Comparison of ENCODE assay signal across 13 cellular contexts in genomic region chr3:43388909-43389308, GRCh38.
DNase-seq lines count a peak whose midpoint lies in the region; ATAC-seq and TF ChIP-seq lines count a peak whose summit lies in the region.
"Had no signal": no experiment of that assay in that cellular context is flagged by ENCODE, and none has a peak within 500 bp of the region (broad histone marks: within the 10 kb centered on the region; RNA-seq: fewer than 3 reads in every experiment).

No MANE protein-coding gene starts in this region.

- DNase-seq in DMS 273 (lab: John Stamatoyannopoulos, UW; ENCODE audit: unreplicated experiment): peak; percentile 23
- DNase-seq in DMS 273 treated with DMSO at 0.1 percent for 48 hours (lab: John Stamatoyannopoulos, UW): no peak
- no peak for DNase-seq in activated T-helper 1 cell treated with anti-CD3 and anti-CD28 coated beads, Interleukin-12 subunit alpha, Interleukin-12 subunit beta, Interleukin-2, Interleukin-4 antibody, amounts not matched to agents 30 ng/mL and 10 ng/mL and 1 ng/mL, durations not matched to agents 14 hours and 24 hours and 36 hours (ENCODE audit: low spot score)
- DNase-seq in spleen: no peak
- DNase-seq in middle frontal gyrus (ENCODE audit: extremely low spot score, low spot score): no peak
- DNase-seq in SK-N-SH: no peak
- DNase-seq in stimulated activated CD4-positive, alpha-beta T cell treated with anti-CD3 and anti-CD28 coated beads, Interleukin-2, amount 100 ng/mL, for 24 hours: no peak
- DNase-seq: activated gamma-delta T cell, NCI-H226 had no signal

- H3K27me3 Mint-ChIP-seq in activated T-helper 1 cell treated with anti-CD3 and anti-CD28 coated beads, Interleukin-12 subunit alpha, Interleukin-12 subunit beta, Interleukin-2, Interleukin-4 antibody, amounts not matched to agents 30 ng/mL and 10 ng/mL and 1 ng/mL, durations not matched to agents 14 hours and 24 hours and 36 hours (ENCODE audit: insufficient read depth): peaks cover 5% of the 10 kb centered on the region

- no peaks in the 10 kb centered on the region for H3F3A ChIP-seq in SK-N-SH (replicated peaks; ENCODE audit: insufficient read depth)

- no peak overlapping the region for H3K9ac ChIP-seq in SK-N-SH

- intact Hi-C loops in activated T-helper 1 cell treated with anti-CD3 and anti-CD28 coated beads, Interleukin-12 subunit alpha, Interleukin-12 subunit beta, Interleukin-2, Interleukin-4 antibody, amounts not matched to agents 30 ng/mL and 10 ng/mL and 1 ng/mL, durations not matched to agents 14 hours and 24 hours and 36 hours (cut with micrococcal nuclease): loop anchor here (1.0 to 2.0 kb wide), 7 partner anchors 42 to 751 kb away; partner anchors contain the start of genes ANO10 and SNRK
- intact Hi-C loops in spleen (cut with DNase I; ENCODE audit: low total_unique reads): loop anchor here (10.0 kb wide), 1 partner anchor 94 kb away; no protein-coding TSS in a partner anchor

- no peak for TF ChIP-seq CTCF in gastroesophageal sphincter (IDR thresholded peaks at IDR 0.05)
- no peak for TF ChIP-seq CTCF in spleen (IDR thresholded peaks at IDR 0.05 in 8 of 11, conservative IDR thresholded peaks at IDR 0.05 in 3 of 11)
- no peak for TF ChIP-seq CTCF in SK-N-SH (IDR thresholded peaks at IDR 0.05)

- no peak for ATAC-seq in gastroesophageal sphincter

- no peaks in the 10 kb centered on the region for H4K20me1 ChIP-seq in SK-N-SH (ENCODE audit: insufficient read depth)

- H3K79me2 ChIP-seq in SK-N-SH (ENCODE audit: insufficient read depth): no peaks in the 10 kb centered on the region
- H3K79me2 ChIP-seq: hepatocyte had no signal

- H3K4me3 ChIP-seq in gastroesophageal sphincter (no peak overlapping the region), spleen (peak overlapping the region in 1 of 8 donors; percentile 60), SK-N-SH (ENCODE audit: low read depth in 2 of 2, low read length in 1 of 2) (no peak overlapping the region)
- H3K4me3 ChIP-seq: hepatocyte, smooth muscle cell had no signal

- H3K27me3 ChIP-seq in gastroesophageal sphincter (no peaks in the 10 kb centered on the region), spleen (replicated peaks in 1 of 7) (no peaks in the 10 kb centered on the region), SK-N-SH (ENCODE audit: insufficient read depth) (no peaks in the 10 kb centered on the region)
- H3K27me3 ChIP-seq: hepatocyte had no signal

- no peak overlapping the region for H3K4me3 Mint-ChIP-seq in activated T-helper 1 cell treated with anti-CD3 and anti-CD28 coated beads, Interleukin-12 subunit alpha, Interleukin-12 subunit beta, Interleukin-2, Interleukin-4 antibody, amounts not matched to agents 30 ng/mL and 10 ng/mL and 1 ng/mL, durations not matched to agents 14 hours and 24 hours and 36 hours

- TF ChIP-seq POLR2A in gastroesophageal sphincter (IDR thresholded peaks at IDR 0.05) (no peak), spleen (IDR thresholded peaks at IDR 0.05) (no peak)

- H3K9me3 ChIP-seq in gastroesophageal sphincter (peaks cover 0 to 4% (median 0%) of the 10 kb centered on the region in 3 donors), spleen (peaks cover 0 to 13% (median 6%) of the 10 kb centered on the region in 8 donors), SK-N-SH (no peaks in the 10 kb centered on the region)

- H3K27ac Mint-ChIP-seq in activated T-helper 1 cell treated with anti-CD3 and anti-CD28 coated beads, Interleukin-12 subunit alpha, Interleukin-12 subunit beta, Interleukin-2, Interleukin-4 antibody, amounts not matched to agents 30 ng/mL and 10 ng/mL and 1 ng/mL, durations not matched to agents 14 hours and 24 hours and 36 hours: peak overlapping the region; percentile 81

- POLR2A ChIA-PET in SK-N-SH (lab: Yijun Ruan, JAX): no interaction called here

- TF ChIP-seq EP300 in gastroesophageal sphincter (IDR thresholded peaks at IDR 0.05): no peak
- TF ChIP-seq EP300 in SK-N-SH (IDR thresholded peaks at IDR 0.05; ENCODE audit: borderline replicate concordance in 1 of 2, low read depth in 1 of 2, low read length in 1 of 2): no peak

- peak overlapping the region in 3 of 4 donors; percentile 20 to 27 (median 25) for H3K27ac ChIP-seq in gastroesophageal sphincter
- peak overlapping the region; percentile 69 to 95 (median 89) for H3K27ac ChIP-seq in spleen
- no peak overlapping the region for H3K27ac ChIP-seq in SK-N-SH (ENCODE audit: low read depth in 2 of 2, low read length in 1 of 2)
- H3K27ac ChIP-seq: 22Rv1, hepatocyte had no signal

- H3K36me3 ChIP-seq in gastroesophageal sphincter (peaks cover 0 to 5% of the 10 kb centered on the region in 2 donors), spleen (no peaks in the 10 kb centered on the region), SK-N-SH (replicated peaks in 1 of 2; ENCODE audit: control insufficient read depth in 1 of 2, insufficient read depth in 2 of 2, low read length in 1 of 2) (no peaks in the 10 kb centered on the region)

- no peak overlapping the region for H3K4me2 ChIP-seq in SK-N-SH
- H3K4me2 ChIP-seq: hepatocyte, smooth muscle cell had no signal

- peaks cover 0 to 20% (median 0%) of the 10 kb centered on the region in 3 donors for H3K4me1 ChIP-seq in gastroesophageal sphincter
- peaks cover 10 to 55% (median 36%) of the 10 kb centered on the region in 6 donors for H3K4me1 ChIP-seq in spleen
- H3K4me1 ChIP-seq in SK-N-SH (ENCODE audit: control insufficient read depth in 1 of 2, insufficient read depth in 2 of 2, low read depth in 1 of 2, low read length in 1 of 2): no peaks in the 10 kb centered on the region; a peak in 1 of 4 replicates

- no peaks in the 10 kb centered on the region for H3K9me2 ChIP-seq in SK-N-SH

- no peak for TF ChIP-seq RAD21 in SK-N-SH (IDR thresholded peaks at IDR 0.05; ENCODE audit: low read length)

- CTCF ChIA-PET in SK-N-SH (lab: Yijun Ruan, JAX): interaction anchor here (1.0 to 1.5 kb wide), 3 partner anchors 11 to 152 kb away, joined by 3 to 5 read pairs (median 4); no protein-coding TSS in a partner anchor

- peaks cover 7% of the 10 kb centered on the region for H3K9me3 Mint-ChIP-seq in activated T-helper 1 cell treated with anti-CD3 and anti-CD28 coated beads, Interleukin-12 subunit alpha, Interleukin-12 subunit beta, Interleukin-2, Interleukin-4 antibody, amounts not matched to agents 30 ng/mL and 10 ng/mL and 1 ng/mL, durations not matched to agents 14 hours and 24 hours and 36 hours

- H3K4me1 Mint-ChIP-seq in activated T-helper 1 cell treated with anti-CD3 and anti-CD28 coated beads, Interleukin-12 subunit alpha, Interleukin-12 subunit beta, Interleukin-2, Interleukin-4 antibody, amounts not matched to agents 30 ng/mL and 10 ng/mL and 1 ng/mL, durations not matched to agents 14 hours and 24 hours and 36 hours (ENCODE audit: low read depth): peaks cover 52% of the 10 kb centered on the region

- H3K36me3 Mint-ChIP-seq in activated T-helper 1 cell treated with anti-CD3 and anti-CD28 coated beads, Interleukin-12 subunit alpha, Interleukin-12 subunit beta, Interleukin-2, Interleukin-4 antibody, amounts not matched to agents 30 ng/mL and 10 ng/mL and 1 ng/mL, durations not matched to agents 14 hours and 24 hours and 36 hours (ENCODE audit: low read depth): peaks cover 11% of the 10 kb centered on the region

- H2AFZ ChIP-seq in SK-N-SH (ENCODE audit: low read depth): no peak overlapping the region
- H2AFZ ChIP-seq: hepatocyte had no signal

TF ChIP-seq in SK-N-SH, 30 proteins besides CTCF, POLR2A, EP300 and RAD21 (continues in another document):
- TF ChIP-seq NRF1 (IDR thresholded peaks at IDR 0.05; ENCODE audit: low read depth, low read length): no peak
- TF ChIP-seq TAF1 (IDR thresholded peaks at IDR 0.05; ENCODE audit: borderline replicate concordance, low read depth, low read length): no peak
- TF ChIP-seq YY1 (IDR thresholded peaks at IDR 0.05; ENCODE audit: low read depth): no peak
- no peak for TF ChIP-seq SMC3 (IDR thresholded peaks at IDR 0.05; ENCODE audit: low read depth, low read length)
- TF ChIP-seq RXRA (IDR thresholded peaks at IDR 0.05; ENCODE audit: borderline replicate concordance, low read depth): no peak
- TF ChIP-seq JUND (IDR thresholded peaks at IDR 0.05): no peak
- TF ChIP-seq NFIC (IDR thresholded peaks at IDR 0.05; ENCODE audit: borderline replicate concordance): no peak
- TF ChIP-seq TCF12 (IDR thresholded peaks at IDR 0.05): no peak
- TF ChIP-seq REST (IDR thresholded peaks at IDR 0.05; ENCODE audit: low read depth, low read length): no peak
- TF ChIP-seq RFX5 (IDR thresholded peaks at IDR 0.05; ENCODE audit: low read length): no peak
- TF ChIP-seq IRF3 (IDR thresholded peaks at IDR 0.05; ENCODE audit: low read depth, low read length): no peak

Comparison
In these comparisons a context has a peak if more than half of its experiments do, and no peak if none do; other contexts are left out.
1. H3K27ac ChIP-seq: peak in gastroesophageal sphincter (3 of 4) and spleen (8 of 8); none in SK-N-SH (0 of 2).